In genomic region chr14:58789756-58790155, GRCh38 we compare ENCODE assay signal across 17 cellular contexts.
A peak's percentile ranks its signal among the peaks of the same experiment; 100 is the strongest.
DNase-seq lines count a peak whose midpoint lies in the region; ATAC-seq and TF ChIP-seq lines count a peak whose summit lies in the region.
"Had no signal": no experiment of that assay in that cellular context is flagged by ENCODE, and none has a peak within 500 bp of the region (broad histone marks: within the 10 kb centered on the region; RNA-seq: fewer than 3 reads in every experiment).

No MANE protein-coding gene starts in this region.

- no peaks in the 10 kb centered on the region; the same call in 1 of the 2 replicates for H4K20me1 ChIP-seq in GM23338 (replicated peaks; ENCODE audit: insufficient read depth)

- no peaks in the 10 kb centered on the region for H3F3A ChIP-seq in GM23338 (replicated peaks; ENCODE audit: low read depth)

- H3K27me3 ChIP-seq in GM23338 (ENCODE audit: insufficient read depth) (no peaks in the 10 kb centered on the region; the same call in 1 of the 2 replicates), dorsolateral prefrontal cortex (no peaks in the 10 kb centered on the region), layer of hippocampus (ENCODE audit: control insufficient read depth, insufficient read depth, low read length) (no peaks in the 10 kb centered on the region), gastrocnemius medialis (no peaks in the 10 kb centered on the region)

- no peaks in the 10 kb centered on the region for H3K9me3 ChIP-seq in gastrocnemius medialis
- H3K9me3 ChIP-seq: SJCRH30 had no signal

- H3K27ac ChIP-seq in GM23338 (ENCODE audit: low read depth) (no peak overlapping the region), dorsolateral prefrontal cortex (peak overlapping the region in 52 of 59 donors; percentile 6 to 93 (median 72)), layer of hippocampus (ENCODE audit: low read depth, low read length) (peak overlapping the region; percentile 42), gastrocnemius medialis (no peak overlapping the region)
- H3K27ac ChIP-seq: SJCRH30 had no signal

- H2AFZ ChIP-seq in GM23338 = no peak overlapping the region

- peaks cover 18% of the 10 kb centered on the region for H3K4me1 Mint-ChIP-seq in GM23338
- H3K4me1 Mint-ChIP-seq: B cell, IgD-negative memory B cell had no signal

- H3K4me1 ChIP-seq in GM23338 (ENCODE audit: insufficient read depth) (peaks cover 18% of the 10 kb centered on the region), gastrocnemius medialis (no peaks in the 10 kb centered on the region)
- H3K4me1 ChIP-seq: SJCRH30 had no signal

- H3K79me2 ChIP-seq in GM23338 (replicated peaks; ENCODE audit: insufficient read depth) = no peaks in the 10 kb centered on the region

- TF ChIP-seq POLR2A in gastrocnemius medialis (IDR thresholded peaks at IDR 0.05) = no peak

- no peak for TF ChIP-seq CTCF in GM23338 (conservative IDR thresholded peaks at IDR 0.05; ENCODE audit: low read depth in 2 of 2)
- no peak for TF ChIP-seq CTCF in dorsolateral prefrontal cortex (IDR thresholded peaks at IDR 0.05 in 54 of 56, conservative IDR thresholded peaks at IDR 0.05 in 2 of 56; ENCODE audit: low read depth in 1 of 56, partially characterized antibody in 56 of 56)
- no peak for TF ChIP-seq CTCF in gastrocnemius medialis (IDR thresholded peaks at IDR 0.05 in 4 of 5, conservative IDR thresholded peaks at IDR 0.05 in 1 of 5)

- H3K4me3 ChIP-seq in GM23338 (no peak overlapping the region), dorsolateral prefrontal cortex (no peak overlapping the region), gastrocnemius medialis (no peak overlapping the region)
- H3K4me3 ChIP-seq: SJCRH30 had no signal

- no peak overlapping the region for H3K27ac Mint-ChIP-seq in GM23338
- H3K27ac Mint-ChIP-seq: B cell, CD14-positive monocyte, IgD-negative memory B cell had no signal

- no peaks in the 10 kb centered on the region; the same call in 2 of the 3 replicates for H3K9me3 Mint-ChIP-seq in GM23338
- H3K9me3 Mint-ChIP-seq: IgD-negative memory B cell had no signal

- H3K4me3 Mint-ChIP-seq in GM23338 = no peak overlapping the region
- H3K4me3 Mint-ChIP-seq: B cell, CD14-positive monocyte, IgD-negative memory B cell had no signal

- no peak for ATAC-seq in GM23338
- ATAC-seq in gastrocnemius medialis = no peak
- no peak for ATAC-seq in GM21390 (IDR thresholded peaks at IDR 0.05; ENCODE audit: unreplicated experiment)
- ATAC-seq: Panc1 had no signal

- intact Hi-C loops in dorsolateral prefrontal cortex (cut with DNase I) (loop anchor here in 1 of 2 donors (2.0 kb wide), 1 partner anchor 17 kb away; no protein-coding TSS in a partner anchor), gastrocnemius medialis (cut with DNase I; ENCODE audit: low total_unique reads) (no loop called here)

- no peaks in the 10 kb centered on the region; the same call in 2 of the 3 replicates for H3K36me3 Mint-ChIP-seq in GM23338 (ENCODE audit: low read depth)
- H3K36me3 Mint-ChIP-seq: CD14-positive monocyte, IgD-negative memory B cell had no signal

- DNase-seq in GM23338 (ENCODE audit: low spot score) (no peak), dorsolateral prefrontal cortex (no peak), superior temporal gyrus (ENCODE audit: extremely low spot score) (peak; percentile 25), gastrocnemius medialis (no peak), SIG-M5 treated with dmso at 0.1 percent for 504 hours (lab: John Stamatoyannopoulos, UW; ENCODE audit: unreplicated experiment) (no peak)
- DNase-seq: NCI-H1105, NCI-H2029 treated with DMSO at 0.1 percent for 48 hours, NCI-H226, NCI-H510A treated with DMSO at 0.1 percent for 48 hours, NCI-H82, SJCRH30 had no signal

- in situ Hi-C loops in gastrocnemius medialis (cut with MboI; ENCODE audit: low sequenced_read_pairs in 4 of 4) = no loop called here

- peaks cover 2% of the 10 kb centered on the region for H3K27me3 Mint-ChIP-seq in GM23338 (ENCODE audit: insufficient read depth, low read depth, poor library complexity)

- H3K36me3 ChIP-seq in GM23338 (ENCODE audit: insufficient read depth) (no peaks in the 10 kb centered on the region), gastrocnemius medialis (no peaks in the 10 kb centered on the region)
- H3K36me3 ChIP-seq: SJCRH30 had no signal

- H3K4me2 ChIP-seq in GM23338 = peak overlapping the region; percentile 15

- H3K9me2 ChIP-seq in GM23338 (ENCODE audit: insufficient read depth) = peaks cover 4% of the 10 kb centered on the region; the same call in 1 of the 2 replicates

TF ChIP-seq in GM23338, 12 proteins besides CTCF, POLR2A, EP300 and RAD21 (continues in another document):
- TF ChIP-seq ZNF114 (CRISPR knock-in tag; IDR thresholded peaks at IDR 0.05) (no peak), EZH2phosphoT487 (IDR thresholded peaks at IDR 0.05; ENCODE audit: unreplicated experiment) (no peak), STAT1 (IDR thresholded peaks at IDR 0.05; ENCODE audit: unreplicated experiment) (no peak), ZNF462 (CRISPR knock-in tag; IDR thresholded peaks at IDR 0.05) (no peak), POLR2AphosphoS5 (IDR thresholded peaks at IDR 0.05; ENCODE audit: low read depth) (no peak), CREB1 (CRISPR knock-in tag; IDR thresholded peaks at IDR 0.05; ENCODE audit: low read depth) (no peak), NANOG (IDR thresholded peaks at IDR 0.05; ENCODE audit: borderline replicate concordance) (no peak), JUNB (IDR thresholded peaks at IDR 0.05; ENCODE audit: unreplicated experiment) (no peak)

Comparison
In these comparisons a context has a peak if more than half of its experiments do, and no peak if none do; other contexts are left out.
1. H3K27ac ChIP-seq: peak in dorsolateral prefrontal cortex (52 of 59) and layer of hippocampus (single experiment); none in GM23338 (single experiment) and gastrocnemius medialis (0 of 4).